Comparison of ENCODE assay signal across 12 cellular contexts in the genomic region with DNA sequence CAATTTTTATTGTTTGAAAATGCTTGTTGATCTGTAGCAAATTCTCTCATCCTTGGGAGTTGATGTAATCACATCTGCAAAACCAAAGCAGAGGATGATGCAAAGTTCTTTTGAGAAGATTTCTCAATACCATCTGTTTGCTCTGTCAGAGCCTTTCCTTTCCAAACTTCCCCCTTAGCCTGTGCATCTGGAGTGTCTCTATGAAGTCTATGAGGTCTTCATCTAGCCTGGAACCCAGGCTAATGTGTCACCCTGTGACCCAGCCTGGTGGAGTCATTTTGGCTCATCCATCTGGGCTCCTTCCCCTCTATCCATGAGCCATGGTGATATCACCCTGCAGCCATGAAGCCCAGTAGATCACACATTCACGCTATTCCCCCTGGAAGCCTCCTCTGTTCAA.
DNase-seq lines count a peak whose midpoint lies in the region; ATAC-seq and TF ChIP-seq lines count a peak whose summit lies in the region.
"Had no signal": no experiment of that assay in that cellular context is flagged by ENCODE, and none has a peak within 500 bp of the region (broad histone marks: within the 10 kb centered on the region; RNA-seq: fewer than 3 reads in every experiment).

No MANE protein-coding gene starts in this region.

- H3K27ac ChIP-seq in psoas muscle, result no peak overlapping the region
- H3K27ac ChIP-seq: KMS-11 had no signal

- H3K4me3 ChIP-seq in fibroblast of mammary gland (ENCODE audit: control insufficient read depth, low read depth, low read length) (no peak overlapping the region), psoas muscle (no peak overlapping the region)

- no peaks in the 10 kb centered on the region for H3K36me3 Mint-ChIP-seq in T-cell

- no peaks in the 10 kb centered on the region for H3K36me3 ChIP-seq in psoas muscle (ENCODE audit: insufficient read depth in 1 of 2, low read depth in 1 of 2)

- H3K4me1 ChIP-seq in psoas muscle, result no peaks in the 10 kb centered on the region

- WGBS in psoas muscle, 3 donors, result 80 to 94% (median 82%) methylated on average over 1 of the region's 1 CpG

- no peak overlapping the region for H3K27ac Mint-ChIP-seq in T-cell

- TF ChIP-seq CTCF in fibroblast of mammary gland (conservative IDR thresholded peaks at IDR 0.05; ENCODE audit: control insufficient read depth, insufficient read depth, low read depth, low read length) (no peak), psoas muscle (IDR thresholded peaks at IDR 0.05) (no peak)

- no peaks in the 10 kb centered on the region for H3K4me1 Mint-ChIP-seq in T-cell

- intact Hi-C loops in psoas muscle (cut with DNase I), result no loop called here

- peaks cover 3 to 21% (median 5%) of the 10 kb centered on the region in 3 donors for H3K9me3 Mint-ChIP-seq in T-cell

- no peaks in the 10 kb centered on the region for H3K27me3 ChIP-seq in psoas muscle (ENCODE audit: insufficient read depth in 3 of 3, low read length in 2 of 3)

- H3K4me3 Mint-ChIP-seq in T-cell, result no peak overlapping the region

- CTCF ChIA-PET in T-cell (lab: Charles Lee), result interaction anchor here in 1 of 2 donors (0.6 kb wide), 1 partner anchor 16 kb away, joined by 3 read pairs; no protein-coding TSS in a partner anchor

- no peaks in the 10 kb centered on the region for H3K9me3 ChIP-seq in psoas muscle

- peaks cover 19 to 23% of the 10 kb centered on the region in 2 donors for H3K27me3 Mint-ChIP-seq in T-cell

- ATAC-seq in psoas muscle, result peak; percentile 56 to 81 (median 74)
- ATAC-seq in T-cell (replicated peaks in 1 of 4), result no peak
- no peak for ATAC-seq in HG03108 (IDR thresholded peaks at IDR 0.05; ENCODE audit: unreplicated experiment)
- no peak for ATAC-seq in GM21723 (IDR thresholded peaks at IDR 0.05; ENCODE audit: unreplicated experiment)
- ATAC-seq: HCT116 had no signal

- POLR2A ChIA-PET in T-cell (lab: Charles Lee), result no interaction called here

- peak; percentile 99 for DNase-seq in HCEC 1CT
- DNase-seq in SIG-M5 (lab: John Stamatoyannopoulos, UW), result peak; percentile 41
- peak; percentile 100 for DNase-seq in fibroblast of mammary gland (ENCODE audit: low read depth)
- peak; percentile 45 to 59 for DNase-seq in psoas muscle
- DNase-seq in T-cell, result no peak
- DNase-seq in NCI-H2196 (lab: John Stamatoyannopoulos, UW; ENCODE audit: unreplicated experiment), result no peak
- DNase-seq: NCI-H2081 treated with DMSO at 0.1 percent for 48 hours, retina had no signal

Comparison
In these comparisons a context has a peak if more than half of its experiments do, and no peak if none do; other contexts are left out.
1. DNase-seq: peak in HCEC 1CT (single experiment), SIG-M5 (single experiment), fibroblast of mammary gland (single experiment) and psoas muscle (2 of 2); none in T-cell (0 of 34) and NCI-H2196 (single experiment).
2. ATAC-seq: peak in psoas muscle (4 of 4); none in T-cell (0 of 4), HG03108 (single experiment) and GM21723 (single experiment).